8 cellular contexts compared by ENCODE assay signal in genomic region chr15:58749532-58750337, GRCh38. TPM values are rescaled to one million over a fixed set of nuclear protein-coding genes. Genes with fewer than 3 reads are reported as not detected.
DNase-seq lines count a peak whose midpoint lies in the region; TF ChIP-seq lines count a peak whose summit lies in the region.

Gene ADAM10 (minus strand): TSS chr15:58749707. CDS start chr15:58749534, 173 bp downstream.

- peak within 1 kb of the TSS; percentile 68 for H3K4me3 ChIP-seq in HFF-Myc (replicated peaks; ENCODE audit: low read depth, low read length)
- H3K4me3 ChIP-seq in NB4 (ENCODE audit: low read depth, low read length), result peak within 1 kb of the TSS; percentile 73
- H3K4me3 ChIP-seq in SK-N-MC, result peak within 1 kb of the TSS; percentile 80
- peak within 1 kb of the TSS; percentile 96 for H3K4me3 ChIP-seq in suprapubic skin

- H3K9ac ChIP-seq in SK-N-MC (ENCODE audit: insufficient read length), result peak within 1 kb of the TSS; percentile 65

- no peak for TF ChIP-seq EP300 in suprapubic skin (IDR thresholded peaks at IDR 0.05)

- H3K27me3 ChIP-seq in suprapubic skin, result no peaks in the 10 kb centered on the region

- under 1% methylated on average over 51 of the region's 62 CpGs for WGBS in suprapubic skin

- H3K4me1 Mint-ChIP-seq in activated naive CD4-positive, alpha-beta T cell treated with anti-CD3 and anti-CD28 coated beads, Interleukin-2, amount 10 ng/mL, durations not matched to agents 7 days and 5 days, result peaks cover 38% of the 10 kb centered on the region

- H3K9me3 Mint-ChIP-seq in activated naive CD4-positive, alpha-beta T cell treated with anti-CD3 and anti-CD28 coated beads, Interleukin-2, amount 10 ng/mL, durations not matched to agents 7 days and 5 days, result no peaks in the 10 kb centered on the region

- peak within 1 kb of the TSS; percentile 96 for H3K27ac Mint-ChIP-seq in activated naive CD4-positive, alpha-beta T cell treated with anti-CD3 and anti-CD28 coated beads, Interleukin-2, amount 10 ng/mL, durations not matched to agents 7 days and 5 days

- peak; percentile 100 for DNase-seq in GM03348 (ENCODE audit: low spot score)
- DNase-seq in HFF-Myc (ENCODE audit: extremely low read depth, low read depth), result peak; percentile 90
- peak; percentile 99 for DNase-seq in NB4 (ENCODE audit: low read depth)
- peak; percentile 81 for DNase-seq in SK-N-MC (ENCODE audit: low read depth, low spot score)
- DNase-seq in activated naive CD4-positive, alpha-beta T cell treated with anti-CD3 and anti-CD28 coated beads, Interleukin-2, amount 10 ng/mL, durations not matched to agents 7 days and 5 days, result peak; percentile 99
- peak; percentile 100 for DNase-seq in germinal center (ENCODE audit: low spot score)
- peak; percentile 88 to 100 (median 99) for DNase-seq in nucleus accumbens (lab: John Stamatoyannopoulos, UW)
- peak; percentile 98 to 99 for DNase-seq in suprapubic skin (ENCODE audit: low spot score in 2 of 2)

- H3K36me3 ChIP-seq in SK-N-MC (ENCODE audit: insufficient read depth, low read length) (no peaks in the 10 kb centered on the region), suprapubic skin (no peaks in the 10 kb centered on the region)

- TF ChIP-seq CTCF in HFF-Myc (IDR thresholded peaks at IDR 0.05; ENCODE audit: low read depth, low read length, missing control alignments) (no peak), NB4 (IDR thresholded peaks at IDR 0.05; ENCODE audit: low read depth, low read length) (no peak), suprapubic skin (IDR thresholded peaks at IDR 0.05) (no peak)

- peaks cover 9% of the 10 kb centered on the region for H3K27me3 Mint-ChIP-seq in activated naive CD4-positive, alpha-beta T cell treated with anti-CD3 and anti-CD28 coated beads, Interleukin-2, amount 10 ng/mL, durations not matched to agents 7 days and 5 days

- H3K9me3 ChIP-seq in SK-N-MC (ENCODE audit: low read depth, low read length) (no peaks in the 10 kb centered on the region), suprapubic skin (no peaks in the 10 kb centered on the region)

- CTCF ChIA-PET in activated naive CD4-positive, alpha-beta T cell treated with anti-CD3 and anti-CD28 coated beads, Interleukin-2, amount 10 ng/mL, durations not matched to agents 7 days and 5 days (lab: Charles Lee), result interaction anchor here (0.7 to 1.6 kb wide), 5 partner anchors 21 to 522 kb away, joined by 4 to 8 read pairs (median 4); partner anchors contain the start of gene MINDY2

- H3K4me1 ChIP-seq in suprapubic skin, result peaks cover 37% of the 10 kb centered on the region

- H3K36me3 Mint-ChIP-seq in activated naive CD4-positive, alpha-beta T cell treated with anti-CD3 and anti-CD28 coated beads, Interleukin-2, amount 10 ng/mL, durations not matched to agents 7 days and 5 days, result peaks cover 21% of the 10 kb centered on the region

- peak within 1 kb of the TSS; percentile 91 for H3K27ac ChIP-seq in SK-N-MC
- peak within 1 kb of the TSS; percentile 98 for H3K27ac ChIP-seq in suprapubic skin

- H3K4me3 Mint-ChIP-seq in activated naive CD4-positive, alpha-beta T cell treated with anti-CD3 and anti-CD28 coated beads, Interleukin-2, amount 10 ng/mL, durations not matched to agents 7 days and 5 days, result peak within 1 kb of the TSS; percentile 98

- TF ChIP-seq POLR2A in NB4 (IDR thresholded peaks at IDR 0.05; ENCODE audit: extremely low read depth, insufficient read length) (peak; percentile 66), suprapubic skin (IDR thresholded peaks at IDR 0.05) (peak in 1 of 2 donors; percentile 59)

RNA-seq across cellular contexts. Expression of gene ADAM10, which starts in this region (rescaled TPM):
- total RNA-seq in suprapubic skin, result 10 to 100 TPM; 45.1 to 57.0 (median 52.5) TPM

Comparison
In these comparisons a context has a peak if more than half of its experiments do, and no peak if none do; other contexts are left out.
1. Peak in every context shown above with its lines: DNase-seq, H3K4me3 ChIP-seq and H3K27ac ChIP-seq.